In the genomic region with DNA sequence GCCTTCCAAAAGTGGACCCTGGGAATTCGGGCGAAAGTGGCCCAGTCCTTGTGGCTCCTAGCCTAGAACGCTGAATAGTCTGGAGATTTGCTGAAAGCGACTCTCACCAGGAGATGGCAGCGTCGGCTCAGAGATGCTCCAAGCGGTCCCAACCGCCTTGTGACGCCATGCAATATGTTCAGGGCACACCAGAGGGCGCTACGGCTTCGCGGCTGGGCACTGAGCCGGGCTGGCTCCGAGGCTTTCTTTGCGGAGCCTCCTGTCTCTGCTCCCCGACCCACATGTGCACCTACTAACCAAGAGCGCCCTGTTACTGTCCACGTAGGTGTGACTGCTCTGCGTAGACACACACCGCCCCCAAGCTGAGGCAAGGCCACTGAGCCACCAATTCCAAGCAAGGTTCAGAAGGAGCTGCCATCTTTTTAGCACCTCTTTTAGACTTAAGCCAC, we compare ENCODE assay signal across 7 cellular contexts. TPM values are rescaled to one million over a fixed set of nuclear protein-coding genes. Genes with fewer than 3 reads are reported as not detected.
DNase-seq lines count a peak whose midpoint lies in the region; ATAC-seq and TF ChIP-seq lines count a peak whose summit lies in the region.

No MANE protein-coding gene starts in this region.

- peak; percentile 99 for TF ChIP-seq CTCF in GM13976 (IDR thresholded peaks at IDR 0.05; ENCODE audit: borderline replicate concordance, control extremely low read depth, extremely low read depth, insufficient read depth, missing control alignments)

- in situ Hi-C loops in GM13976 (cut with MboI; ENCODE audit: low sequenced_read_pairs, unreplicated experiment) = loop anchor here (10.0 to 25.0 kb wide), 2 partner anchors 139 to 726 kb away; no protein-coding TSS in a partner anchor

- intact Hi-C loops in left cardiac atrium (cut with DNase I) = loop anchor here (1.0 to 10.0 kb wide), 4 partner anchors 348 to 425 kb away; no protein-coding TSS in a partner anchor

- DNase-seq in GM13976 (ENCODE audit: low spot score) = peak; percentile 85
- peak; percentile 74 for DNase-seq in NCI-H128 (lab: John Stamatoyannopoulos, UW; ENCODE audit: unreplicated experiment)
- peak; percentile 65 for DNase-seq in SW480 (ENCODE audit: low spot score)
- peak; percentile 72 for DNase-seq in activated naive CD8-positive, alpha-beta T cell treated with anti-CD3 and anti-CD28 coated beads, Interleukin-2, amount 50 U/mL, for 16 hours (ENCODE audit: low read depth, low spot score)
- DNase-seq in left cardiac atrium = peak; percentile 87
- peak; percentile 95 for DNase-seq in retina

- peak; percentile 99 for ATAC-seq in HG02763 (IDR thresholded peaks at IDR 0.05; ENCODE audit: unreplicated experiment)
- ATAC-seq in left cardiac atrium = peak; percentile 97 to 98

RNA-seq across cellular contexts. Expression of gene SYCE1L, which starts 36.9 kb away (rescaled TPM):
- 1 to 10 TPM; 1.1 to 2.7 TPM for total RNA-seq in left cardiac atrium

RNA-seq across cellular contexts. Expression of gene MON1B, which starts 45.1 kb away (rescaled TPM):
- 10 to 100 TPM; 21.2 to 25.5 TPM for total RNA-seq in left cardiac atrium

Comparison
In these comparisons a context has a peak if more than half of its experiments do, and no peak if none do; other contexts are left out.
1. Peak in every context shown above with its lines: DNase-seq and ATAC-seq.